ENCODE assay signal across 1 cellular context in the genomic region with DNA sequence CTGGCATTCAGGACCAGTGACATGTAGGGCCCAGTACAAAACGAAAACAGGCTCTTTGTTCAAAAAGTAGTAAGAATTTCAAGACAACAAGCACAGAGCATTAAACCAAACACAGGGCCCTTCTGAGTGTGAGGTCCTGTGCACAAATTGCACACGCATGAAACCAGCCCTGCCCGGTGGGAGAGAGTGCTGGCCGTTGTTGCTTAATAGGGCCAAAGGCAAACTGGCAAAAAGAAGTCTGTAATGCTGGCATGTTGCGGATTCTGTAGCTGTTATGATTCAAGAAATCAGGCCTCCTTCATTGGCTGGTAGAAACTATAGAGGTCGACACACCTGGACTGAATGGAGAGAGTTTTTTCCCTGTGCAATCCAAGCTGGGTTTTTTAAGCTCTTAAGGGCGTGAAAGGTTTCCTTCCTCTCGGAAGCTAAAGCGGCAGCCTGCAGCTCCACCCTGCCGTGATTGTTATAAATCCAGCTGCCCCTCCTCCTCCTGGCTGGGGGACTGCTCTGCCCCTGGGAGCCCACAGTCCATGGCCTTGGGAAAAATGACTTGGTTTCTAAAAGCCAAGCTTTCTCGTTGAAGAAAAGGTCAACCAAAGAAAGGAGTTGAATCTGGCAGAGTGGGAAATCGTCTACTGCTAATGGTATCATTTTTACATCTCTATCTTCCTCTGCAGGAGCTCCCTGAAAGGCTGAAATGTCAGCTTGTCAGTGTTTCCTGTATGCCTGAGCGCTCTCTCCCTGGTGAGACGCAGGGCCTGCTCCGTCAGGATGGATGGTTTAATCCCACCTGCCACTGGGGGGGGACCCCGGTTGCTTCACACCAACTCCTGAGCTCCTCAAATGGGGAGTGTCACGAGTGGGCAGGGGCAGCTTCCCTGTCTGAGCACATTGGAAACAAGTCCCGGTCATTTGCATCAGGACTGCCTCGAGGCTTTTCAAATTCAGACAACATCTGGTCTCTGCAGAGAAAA.
TF ChIP-seq lines count a peak whose summit lies in the region.

No MANE protein-coding gene starts in this region.

TF ChIP-seq in HepG2, 621 proteins besides CTCF, POLR2A, EP300 and RAD21 (continued from another document):
- 0 out of 2 replicates have a peak, but pooled peaks have one; percentile 25 for TF ChIP-seq HNF1B (CRISPR knock-in tag; IDR thresholded peaks at IDR 0.05)
- peak; percentile 72 for TF ChIP-seq ZBTB38 (CRISPR knock-in tag; IDR thresholded peaks at IDR 0.05)
- no peak for TF ChIP-seq ZNF20 (CRISPR knock-in tag; IDR thresholded peaks at IDR 0.05)
- no peak for TF ChIP-seq ZC3H13 (CRISPR knock-in tag; IDR thresholded peaks at IDR 0.05)
- no peak for TF ChIP-seq NBN (conservative IDR thresholded peaks at IDR 0.05)
- TF ChIP-seq ZNF501 (CRISPR knock-in tag; IDR thresholded peaks at IDR 0.05), result 0 out of 2 replicates have a peak, but pooled peaks have one; percentile 22
- TF ChIP-seq, protein P1, sequence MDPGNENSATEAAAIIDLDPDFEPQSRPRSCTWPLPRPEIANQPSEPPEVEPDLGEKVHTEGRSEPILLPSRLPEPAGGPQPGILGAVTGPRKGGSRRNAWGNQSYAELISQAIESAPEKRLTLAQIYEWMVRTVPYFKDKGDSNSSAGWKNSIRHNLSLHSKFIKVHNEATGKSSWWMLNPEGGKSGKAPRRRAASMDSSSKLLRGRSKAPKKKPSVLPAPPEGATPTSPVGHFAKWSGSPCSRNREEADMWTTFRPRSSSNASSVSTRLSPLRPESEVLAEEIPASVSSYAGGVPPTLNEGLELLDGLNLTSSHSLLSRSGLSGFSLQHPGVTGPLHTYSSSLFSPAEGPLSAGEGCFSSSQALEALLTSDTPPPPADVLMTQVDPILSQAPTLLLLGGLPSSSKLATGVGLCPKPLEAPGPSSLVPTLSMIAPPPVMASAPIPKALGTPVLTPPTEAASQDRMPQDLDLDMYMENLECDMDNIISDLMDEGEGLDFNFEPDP (CRISPR knock-in tag; conservative IDR thresholded peaks at IDR 0.05), result 0 out of 2 replicates have a peak, but pooled peaks have one; percentile 49
- TF ChIP-seq MED1 (CRISPR knock-in tag; IDR thresholded peaks at IDR 0.05), result peak; percentile 34; the same call in 1 of the 2 replicates
- TF ChIP-seq ELF1 (CRISPR knock-in tag; IDR thresholded peaks at IDR 0.05), result no peak
- peak; percentile 45; the same call in 1 of the 2 replicates for TF ChIP-seq SALL1 (CRISPR knock-in tag; IDR thresholded peaks at IDR 0.05)
- TF ChIP-seq, protein P2, sequence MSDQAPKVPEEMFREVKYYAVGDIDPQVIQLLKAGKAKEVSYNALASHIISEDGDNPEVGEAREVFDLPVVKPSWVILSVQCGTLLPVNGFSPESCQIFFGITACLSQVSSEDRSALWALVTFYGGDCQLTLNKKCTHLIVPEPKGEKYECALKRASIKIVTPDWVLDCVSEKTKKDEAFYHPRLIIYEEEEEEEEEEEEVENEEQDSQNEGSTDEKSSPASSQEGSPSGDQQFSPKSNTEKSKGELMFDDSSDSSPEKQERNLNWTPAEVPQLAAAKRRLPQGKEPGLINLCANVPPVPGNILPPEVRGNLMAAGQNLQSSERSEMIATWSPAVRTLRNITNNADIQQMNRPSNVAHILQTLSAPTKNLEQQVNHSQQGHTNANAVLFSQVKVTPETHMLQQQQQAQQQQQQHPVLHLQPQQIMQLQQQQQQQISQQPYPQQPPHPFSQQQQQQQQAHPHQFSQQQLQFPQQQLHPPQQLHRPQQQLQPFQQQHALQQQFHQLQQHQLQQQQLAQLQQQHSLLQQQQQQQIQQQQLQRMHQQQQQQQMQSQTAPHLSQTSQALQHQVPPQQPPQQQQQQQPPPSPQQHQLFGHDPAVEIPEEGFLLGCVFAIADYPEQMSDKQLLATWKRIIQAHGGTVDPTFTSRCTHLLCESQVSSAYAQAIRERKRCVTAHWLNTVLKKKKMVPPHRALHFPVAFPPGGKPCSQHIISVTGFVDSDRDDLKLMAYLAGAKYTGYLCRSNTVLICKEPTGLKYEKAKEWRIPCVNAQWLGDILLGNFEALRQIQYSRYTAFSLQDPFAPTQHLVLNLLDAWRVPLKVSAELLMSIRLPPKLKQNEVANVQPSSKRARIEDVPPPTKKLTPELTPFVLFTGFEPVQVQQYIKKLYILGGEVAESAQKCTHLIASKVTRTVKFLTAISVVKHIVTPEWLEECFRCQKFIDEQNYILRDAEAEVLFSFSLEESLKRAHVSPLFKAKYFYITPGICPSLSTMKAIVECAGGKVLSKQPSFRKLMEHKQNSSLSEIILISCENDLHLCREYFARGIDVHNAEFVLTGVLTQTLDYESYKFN (CRISPR knock-in tag; conservative IDR thresholded peaks at IDR 0.05), result 0 out of 2 replicates have a peak, but pooled peaks have one; percentile 26
- peak; percentile 5 for TF ChIP-seq ZNF883 (CRISPR knock-in tag; IDR thresholded peaks at IDR 0.05; ENCODE audit: not compliant biosample characterization)
- TF ChIP-seq TBX2 (CRISPR knock-in tag; IDR thresholded peaks at IDR 0.05; ENCODE audit: borderline replicate concordance), result peak; percentile 24; the same call in 1 of the 2 replicates
- 0 out of 2 replicates have a peak, but pooled peaks have one; percentile 6 for TF ChIP-seq HNF4A (CRISPR knock-in tag; IDR thresholded peaks at IDR 0.05)
- peak; percentile 12; the same call in 1 of the 2 replicates for TF ChIP-seq IRF2 (CRISPR knock-in tag; IDR thresholded peaks at IDR 0.05)
- no peak for TF ChIP-seq SOX13 (IDR thresholded peaks at IDR 0.05)
- peak in 1 of 2 experiments; percentile 27; a peak in 1 of 4 replicates for TF ChIP-seq SOX13 (CRISPR knock-in tag; conservative IDR thresholded peaks at IDR 0.05 in 1 of 2, IDR thresholded peaks at IDR 0.05 in 1 of 2)
